ENCODE assay signal across 10 cellular contexts in the genomic region with DNA sequence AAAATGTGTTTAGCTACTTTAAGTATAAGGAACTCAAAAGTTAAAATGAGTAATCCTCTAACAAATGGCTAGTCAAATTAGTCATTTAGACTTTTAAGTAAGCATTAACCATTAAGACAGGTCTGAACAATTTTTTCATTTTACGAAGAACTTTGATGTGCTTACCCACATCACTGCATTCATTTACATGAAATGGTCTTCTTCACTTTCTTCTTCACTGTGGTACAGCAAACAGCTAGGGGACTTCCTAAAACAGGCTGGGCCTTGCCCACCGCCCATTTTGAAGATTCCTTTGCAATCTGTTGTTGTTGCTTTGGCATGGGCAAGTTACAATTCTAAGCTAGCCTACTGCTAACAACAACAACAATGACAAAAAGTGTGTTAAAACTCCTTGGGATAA.
DNase-seq lines count a peak whose midpoint lies in the region; ATAC-seq and TF ChIP-seq lines count a peak whose summit lies in the region.
"Had no signal": no experiment of that assay in that cellular context is flagged by ENCODE, and none has a peak within 500 bp of the region (broad histone marks: within the 10 kb centered on the region; RNA-seq: fewer than 3 reads in every experiment).

No MANE protein-coding gene starts in this region.

- peak in 2 of 5 donors; percentile 21 to 22 for DNase-seq in CD8-positive, alpha-beta memory T cell
- DNase-seq in NAMALWA (ENCODE audit: low spot score), result peak; percentile 63
- DNase-seq in germinal center (ENCODE audit: low spot score), result peak; percentile 6
- DNase-seq in sciatic nerve (ENCODE audit: low spot score), result no peak
- DNase-seq in stimulated activated CD4-positive, alpha-beta T cell treated with anti-CD3 and anti-CD28 coated beads, Interleukin-2, amount 100 ng/mL, for 48 hours, result no peak
- no peak for DNase-seq in esophagus squamous epithelium (lab: John Stamatoyannopoulos, UW)
- no peak for DNase-seq in erythroblast (lab: John Stamatoyannopoulos, UW)
- DNase-seq: NCI-H2171 treated with DMSO at 0.1 percent for 48 hours had no signal

- H3K9me3 Mint-ChIP-seq in CD8-positive, alpha-beta memory T cell, result no peaks in the 10 kb centered on the region

- H3K4me1 ChIP-seq in CD8-positive, alpha-beta memory T cell (ENCODE audit: insufficient read depth, low read length), result peaks cover 51% of the 10 kb centered on the region
- peaks cover 0 to 43% (median 22%) of the 10 kb centered on the region in 3 donors for H3K4me1 ChIP-seq in esophagus squamous epithelium

- H3K36me3 ChIP-seq in CD8-positive, alpha-beta memory T cell (ENCODE audit: insufficient read depth, low read length), result no peaks in the 10 kb centered on the region
- no peaks in the 10 kb centered on the region for H3K36me3 ChIP-seq in esophagus squamous epithelium

- H3K36me3 Mint-ChIP-seq in CD8-positive, alpha-beta memory T cell, result peaks cover 11 to 43% (median 20%) of the 10 kb centered on the region in 3 donors

- intact Hi-C loops in sciatic nerve (cut with DNase I), result no loop called here
- intact Hi-C loops in esophagus squamous epithelium (cut with DNase I), result no loop called here

- ATAC-seq in GM18861 (IDR thresholded peaks at IDR 0.05; ENCODE audit: unreplicated experiment), result peak; percentile 38
- no peak for ATAC-seq in sciatic nerve

- peak overlapping the region in 6 of 7 donors; percentile 7 to 59 (median 46) for H3K4me3 Mint-ChIP-seq in CD8-positive, alpha-beta memory T cell

- POLR2A ChIA-PET in CD8-positive, alpha-beta memory T cell (lab: Charles Lee), result interaction anchor here (1.2 kb wide), 1 partner anchor 67 kb away, joined by 3 read pairs; no protein-coding TSS in a partner anchor

- CTCF ChIA-PET in CD8-positive, alpha-beta memory T cell (lab: Charles Lee), result no interaction called here

- no peaks in the 10 kb centered on the region for H3K27me3 ChIP-seq in CD8-positive, alpha-beta memory T cell (ENCODE audit: insufficient read depth, low read length, poor library complexity, severe bottlenecking)
- H3K27me3 ChIP-seq in esophagus squamous epithelium, result no peaks in the 10 kb centered on the region

- no peaks in the 10 kb centered on the region for H3K9me3 ChIP-seq in CD8-positive, alpha-beta memory T cell (ENCODE audit: low read length)
- H3K9me3 ChIP-seq in esophagus squamous epithelium, result no peaks in the 10 kb centered on the region

- no peak for TF ChIP-seq POLR2A in esophagus squamous epithelium (IDR thresholded peaks at IDR 0.05)
- no peak for TF ChIP-seq POLR2A in erythroblast (IDR thresholded peaks at IDR 0.05; ENCODE audit: low read length)

- no peak overlapping the region for H3K4me3 ChIP-seq in CD8-positive, alpha-beta memory T cell (ENCODE audit: low read length)
- H3K4me3 ChIP-seq in esophagus squamous epithelium, result no peak overlapping the region

- TF ChIP-seq CTCF in esophagus squamous epithelium (IDR thresholded peaks at IDR 0.05), result no peak

- 31 to 44% methylated on average over 2 of the region's 2 CpGs for WGBS in esophagus squamous epithelium, 2 donors

- H3K4me1 Mint-ChIP-seq in CD8-positive, alpha-beta memory T cell, result peaks cover 74 to 94% (median 93%) of the 10 kb centered on the region in 3 donors

- H3K27ac Mint-ChIP-seq in CD8-positive, alpha-beta memory T cell, result peak overlapping the region in 6 of 8 donors; percentile 28 to 90 (median 72)

- no peak overlapping the region for H3K27ac ChIP-seq in CD8-positive, alpha-beta memory T cell (ENCODE audit: low read depth, low read length)
- H3K27ac ChIP-seq in esophagus squamous epithelium, result no peak overlapping the region
- H3K27ac ChIP-seq: HL-60 had no signal

- no peaks in the 10 kb centered on the region for H3K27me3 Mint-ChIP-seq in CD8-positive, alpha-beta memory T cell

Comparison
In these comparisons a context has a peak if more than half of its experiments do, and no peak if none do; other contexts are left out.
1. DNase-seq: peak in NAMALWA (single experiment) and germinal center (single experiment); none in sciatic nerve (single experiment), stimulated activated CD4-positive, alpha-beta T cell treated with anti-CD3 and anti-CD28 coated beads, Interleukin-2, amount 100 ng/mL, for 48 hours (0 of 2), esophagus squamous epithelium (single experiment) and erythroblast (0 of 2).